1 cellular context compared by ENCODE assay signal in genomic region chr12:45991289-45992249, GRCh38.
TF ChIP-seq lines count a peak whose summit lies in the region.

No MANE protein-coding gene starts in this region.

TF ChIP-seq in HepG2, 621 proteins besides CTCF, POLR2A, EP300 and RAD21 (continued from another document and continues in another):
- TF ChIP-seq, protein P1, sequence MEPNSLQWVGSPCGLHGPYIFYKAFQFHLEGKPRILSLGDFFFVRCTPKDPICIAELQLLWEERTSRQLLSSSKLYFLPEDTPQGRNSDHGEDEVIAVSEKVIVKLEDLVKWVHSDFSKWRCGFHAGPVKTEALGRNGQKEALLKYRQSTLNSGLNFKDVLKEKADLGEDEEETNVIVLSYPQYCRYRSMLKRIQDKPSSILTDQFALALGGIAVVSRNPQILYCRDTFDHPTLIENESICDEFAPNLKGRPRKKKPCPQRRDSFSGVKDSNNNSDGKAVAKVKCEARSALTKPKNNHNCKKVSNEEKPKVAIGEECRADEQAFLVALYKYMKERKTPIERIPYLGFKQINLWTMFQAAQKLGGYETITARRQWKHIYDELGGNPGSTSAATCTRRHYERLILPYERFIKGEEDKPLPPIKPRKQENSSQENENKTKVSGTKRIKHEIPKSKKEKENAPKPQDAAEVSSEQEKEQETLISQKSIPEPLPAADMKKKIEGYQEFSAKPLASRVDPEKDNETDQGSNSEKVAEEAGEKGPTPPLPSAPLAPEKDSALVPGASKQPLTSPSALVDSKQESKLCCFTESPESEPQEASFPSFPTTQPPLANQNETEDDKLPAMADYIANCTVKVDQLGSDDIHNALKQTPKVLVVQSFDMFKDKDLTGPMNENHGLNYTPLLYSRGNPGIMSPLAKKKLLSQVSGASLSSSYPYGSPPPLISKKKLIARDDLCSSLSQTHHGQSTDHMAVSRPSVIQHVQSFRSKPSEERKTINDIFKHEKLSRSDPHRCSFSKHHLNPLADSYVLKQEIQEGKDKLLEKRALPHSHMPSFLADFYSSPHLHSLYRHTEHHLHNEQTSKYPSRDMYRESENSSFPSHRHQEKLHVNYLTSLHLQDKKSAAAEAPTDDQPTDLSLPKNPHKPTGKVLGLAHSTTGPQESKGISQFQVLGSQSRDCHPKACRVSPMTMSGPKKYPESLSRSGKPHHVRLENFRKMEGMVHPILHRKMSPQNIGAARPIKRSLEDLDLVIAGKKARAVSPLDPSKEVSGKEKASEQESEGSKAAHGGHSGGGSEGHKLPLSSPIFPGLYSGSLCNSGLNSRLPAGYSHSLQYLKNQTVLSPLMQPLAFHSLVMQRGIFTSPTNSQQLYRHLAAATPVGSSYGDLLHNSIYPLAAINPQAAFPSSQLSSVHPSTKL (CRISPR knock-in tag; IDR thresholded peaks at IDR 0.05), result peak; percentile 77
- no peak for TF ChIP-seq ZBED4 (CRISPR knock-in tag; IDR thresholded peaks at IDR 0.05; ENCODE audit: borderline replicate concordance)
- no peak for TF ChIP-seq ZNF362 (CRISPR knock-in tag; IDR thresholded peaks at IDR 0.05; ENCODE audit: borderline replicate concordance)
- peak; percentile 83 for TF ChIP-seq ZNF263 (CRISPR knock-in tag; IDR thresholded peaks at IDR 0.05)
- TF ChIP-seq, protein P2, sequence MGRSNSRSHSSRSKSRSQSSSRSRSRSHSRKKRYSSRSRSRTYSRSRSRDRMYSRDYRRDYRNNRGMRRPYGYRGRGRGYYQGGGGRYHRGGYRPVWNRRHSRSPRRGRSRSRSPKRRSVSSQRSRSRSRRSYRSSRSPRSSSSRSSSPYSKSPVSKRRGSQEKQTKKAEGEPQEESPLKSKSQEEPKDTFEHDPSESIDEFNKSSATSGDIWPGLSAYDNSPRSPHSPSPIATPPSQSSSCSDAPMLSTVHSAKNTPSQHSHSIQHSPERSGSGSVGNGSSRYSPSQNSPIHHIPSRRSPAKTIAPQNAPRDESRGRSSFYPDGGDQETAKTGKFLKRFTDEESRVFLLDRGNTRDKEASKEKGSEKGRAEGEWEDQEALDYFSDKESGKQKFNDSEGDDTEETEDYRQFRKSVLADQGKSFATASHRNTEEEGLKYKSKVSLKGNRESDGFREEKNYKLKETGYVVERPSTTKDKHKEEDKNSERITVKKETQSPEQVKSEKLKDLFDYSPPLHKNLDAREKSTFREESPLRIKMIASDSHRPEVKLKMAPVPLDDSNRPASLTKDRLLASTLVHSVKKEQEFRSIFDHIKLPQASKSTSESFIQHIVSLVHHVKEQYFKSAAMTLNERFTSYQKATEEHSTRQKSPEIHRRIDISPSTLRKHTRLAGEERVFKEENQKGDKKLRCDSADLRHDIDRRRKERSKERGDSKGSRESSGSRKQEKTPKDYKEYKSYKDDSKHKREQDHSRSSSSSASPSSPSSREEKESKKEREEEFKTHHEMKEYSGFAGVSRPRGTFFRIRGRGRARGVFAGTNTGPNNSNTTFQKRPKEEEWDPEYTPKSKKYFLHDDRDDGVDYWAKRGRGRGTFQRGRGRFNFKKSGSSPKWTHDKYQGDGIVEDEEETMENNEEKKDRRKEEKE (IDR thresholded peaks at IDR 0.05), result no peak
- TF ChIP-seq ZNF225 (CRISPR knock-in tag; IDR thresholded peaks at IDR 0.05), result no peak
- TF ChIP-seq NR2F1 (CRISPR knock-in tag; IDR thresholded peaks at IDR 0.05), result no peak
- no peak; the same call in 1 of the 2 replicates for TF ChIP-seq ATRX (CRISPR knock-in tag; IDR thresholded peaks at IDR 0.05; ENCODE audit: borderline replicate concordance)
- TF ChIP-seq ZNF598 (CRISPR knock-in tag; IDR thresholded peaks at IDR 0.05; ENCODE audit: borderline replicate concordance), result peak; percentile 85
- peak; percentile 60; the same call in 1 of the 2 replicates for TF ChIP-seq ZNF558 (CRISPR knock-in tag; IDR thresholded peaks at IDR 0.05; ENCODE audit: borderline replicate concordance)
- no peak for TF ChIP-seq HNF1A (IDR thresholded peaks at IDR 0.05; ENCODE audit: low read depth)
- peak; percentile 64; the same call in 1 of the 2 replicates for TF ChIP-seq HNF1A (CRISPR knock-in tag; IDR thresholded peaks at IDR 0.05; ENCODE audit: borderline replicate concordance)
- no peak for TF ChIP-seq PRPF4 (IDR thresholded peaks at IDR 0.05; ENCODE audit: low read depth, low read length, poor library complexity, severe bottlenecking)
- no peak for TF ChIP-seq ZNF570 (CRISPR knock-in tag; IDR thresholded peaks at IDR 0.05; ENCODE audit: borderline replicate concordance)
- TF ChIP-seq, protein P3, sequence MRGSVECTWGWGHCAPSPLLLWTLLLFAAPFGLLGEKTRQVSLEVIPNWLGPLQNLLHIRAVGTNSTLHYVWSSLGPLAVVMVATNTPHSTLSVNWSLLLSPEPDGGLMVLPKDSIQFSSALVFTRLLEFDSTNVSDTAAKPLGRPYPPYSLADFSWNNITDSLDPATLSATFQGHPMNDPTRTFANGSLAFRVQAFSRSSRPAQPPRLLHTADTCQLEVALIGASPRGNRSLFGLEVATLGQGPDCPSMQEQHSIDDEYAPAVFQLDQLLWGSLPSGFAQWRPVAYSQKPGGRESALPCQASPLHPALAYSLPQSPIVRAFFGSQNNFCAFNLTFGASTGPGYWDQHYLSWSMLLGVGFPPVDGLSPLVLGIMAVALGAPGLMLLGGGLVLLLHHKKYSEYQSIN (CRISPR knock-in tag; IDR thresholded peaks at IDR 0.05; ENCODE audit: borderline replicate concordance), result no peak
- TF ChIP-seq CBX5 (CRISPR knock-in tag; IDR thresholded peaks at IDR 0.05; ENCODE audit: borderline replicate concordance), result peak; percentile 68; the same call in 1 of the 2 replicates
- peak; percentile 57; the same call in 1 of the 2 replicates for TF ChIP-seq AHR (CRISPR knock-in tag; IDR thresholded peaks at IDR 0.05)
- TF ChIP-seq, protein P4, sequence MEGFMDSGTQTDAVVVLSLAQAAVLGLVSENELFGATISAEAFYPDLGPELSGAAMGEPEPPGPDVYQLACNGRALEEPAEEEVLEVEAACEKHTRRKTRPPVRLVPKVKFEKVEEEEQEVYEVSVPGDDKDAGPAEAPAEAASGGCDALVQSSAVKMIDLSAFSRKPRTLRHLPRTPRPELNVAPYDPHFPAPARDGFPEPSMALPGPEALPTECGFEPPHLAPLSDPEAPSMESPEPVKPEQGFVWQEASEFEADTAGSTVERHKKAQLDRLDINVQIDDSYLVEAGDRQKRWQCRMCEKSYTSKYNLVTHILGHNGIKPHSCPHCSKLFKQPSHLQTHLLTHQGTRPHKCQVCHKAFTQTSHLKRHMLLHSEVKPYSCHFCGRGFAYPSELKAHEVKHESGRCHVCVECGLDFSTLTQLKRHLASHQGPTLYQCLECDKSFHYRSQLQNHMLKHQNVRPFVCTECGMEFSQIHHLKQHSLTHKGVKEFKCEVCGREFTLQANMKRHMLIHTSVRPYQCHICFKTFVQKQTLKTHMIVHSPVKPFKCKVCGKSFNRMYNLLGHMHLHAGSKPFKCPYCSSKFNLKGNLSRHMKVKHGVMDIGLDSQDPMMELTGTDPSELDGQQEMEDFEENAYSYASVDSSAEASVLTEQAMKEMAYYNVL (CRISPR knock-in tag; IDR thresholded peaks at IDR 0.05; ENCODE audit: borderline replicate concordance), result no peak
- no peak for TF ChIP-seq NFYB (CRISPR knock-in tag; IDR thresholded peaks at IDR 0.05)
- TF ChIP-seq ZNF747 (CRISPR knock-in tag; IDR thresholded peaks at IDR 0.05; ENCODE audit: borderline replicate concordance), result peak; percentile 60; the same call in 1 of the 2 replicates
- TF ChIP-seq ZNF317 (CRISPR knock-in tag; IDR thresholded peaks at IDR 0.05), result no peak; the same call in 1 of the 2 replicates
- TF ChIP-seq, protein P5, sequence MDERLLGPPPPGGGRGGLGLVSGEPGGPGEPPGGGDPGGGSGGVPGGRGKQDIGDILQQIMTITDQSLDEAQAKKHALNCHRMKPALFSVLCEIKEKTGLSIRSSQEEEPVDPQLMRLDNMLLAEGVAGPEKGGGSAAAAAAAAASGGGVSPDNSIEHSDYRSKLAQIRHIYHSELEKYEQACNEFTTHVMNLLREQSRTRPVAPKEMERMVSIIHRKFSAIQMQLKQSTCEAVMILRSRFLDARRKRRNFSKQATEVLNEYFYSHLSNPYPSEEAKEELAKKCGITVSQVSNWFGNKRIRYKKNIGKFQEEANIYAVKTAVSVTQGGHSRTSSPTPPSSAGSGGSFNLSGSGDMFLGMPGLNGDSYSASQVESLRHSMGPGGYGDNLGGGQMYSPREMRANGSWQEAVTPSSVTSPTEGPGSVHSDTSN (CRISPR knock-in tag; IDR thresholded peaks at IDR 0.05), result no peak
- TF ChIP-seq RBAK (CRISPR knock-in tag; IDR thresholded peaks at IDR 0.05), result no peak
- TF ChIP-seq PRDM10 (CRISPR knock-in tag; IDR thresholded peaks at IDR 0.05; ENCODE audit: low read depth), result no peak
